Comparison of ENCODE assay signal across 8 cellular contexts in the genomic region with DNA sequence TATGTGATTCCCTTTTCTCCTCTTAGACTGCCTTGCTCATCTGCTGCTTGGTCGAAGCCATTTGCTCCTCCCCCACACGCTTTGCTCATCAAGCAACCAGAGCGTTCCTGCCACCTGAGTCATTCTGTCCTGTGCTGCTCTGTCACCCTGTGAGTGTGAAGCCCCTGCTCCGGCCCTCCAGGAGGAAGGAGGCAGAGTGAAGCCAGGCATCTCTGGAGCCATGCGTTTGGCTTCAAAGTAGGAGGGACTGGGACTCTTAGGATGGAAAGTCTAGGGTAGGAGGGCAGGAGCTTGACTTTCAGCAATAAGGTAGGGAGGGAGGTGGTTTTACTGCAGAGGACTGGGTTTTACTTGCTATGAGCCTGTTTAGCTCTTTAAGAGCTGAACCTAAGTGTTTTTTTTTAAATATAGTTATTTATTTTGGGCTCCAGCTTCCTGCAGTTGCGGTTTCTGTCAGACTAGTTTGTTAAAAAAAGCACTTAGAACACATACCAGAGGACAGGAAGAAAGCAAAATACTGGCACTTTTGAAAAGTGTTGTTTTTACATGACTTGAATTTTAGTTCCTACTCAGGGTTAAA.
DNase-seq lines count a peak whose midpoint lies in the region; ATAC-seq, FAIRE-seq and TF ChIP-seq lines count a peak whose summit lies in the region.

No MANE protein-coding gene starts in this region.

- peaks cover 6% of the 10 kb centered on the region for H3K4me1 Mint-ChIP-seq in glutamatergic neuron (ENCODE audit: low read depth, unreplicated experiment)

- ATAC-seq in HG03045 (IDR thresholded peaks at IDR 0.05; ENCODE audit: unreplicated experiment) = peak; percentile 92

- peak; percentile 86 for FAIRE-seq in RCC 7860 (lab: Jason Lieb, UNC)

- no peak overlapping the region for H3K4me3 Mint-ChIP-seq in glutamatergic neuron (ENCODE audit: unreplicated experiment)

- peaks cover 5% of the 10 kb centered on the region for H3K27me3 Mint-ChIP-seq in glutamatergic neuron (ENCODE audit: unreplicated experiment)

- no peak for TF ChIP-seq CTCF in glutamatergic neuron (IDR thresholded peaks at IDR 0.05; ENCODE audit: partially characterized antibody, unreplicated experiment)

- H3K9me3 Mint-ChIP-seq in glutamatergic neuron (ENCODE audit: unreplicated experiment) = peaks cover 2% of the 10 kb centered on the region

- no peaks in the 10 kb centered on the region for H3K36me3 Mint-ChIP-seq in glutamatergic neuron (ENCODE audit: unreplicated experiment)

- H3K27ac Mint-ChIP-seq in glutamatergic neuron (ENCODE audit: unreplicated experiment) = peak overlapping the region; percentile 26

- DNase-seq in DMS53 (lab: John Stamatoyannopoulos, UW) (peak; percentile 70), DMS53 treated with DMSO at 0.1 percent for 48 hours (lab: John Stamatoyannopoulos, UW; ENCODE audit: unreplicated experiment) (no peak), RCC 7860 (ENCODE audit: low spot score) (peak; percentile 96), glutamatergic neuron (peak; percentile 34), smooth muscle cell of the brain vasculature (ENCODE audit: low read depth, low spot score) (peak; percentile 62), NCI-H146 treated with DMSO at 0.1 percent for 48 hours (lab: John Stamatoyannopoulos, UW; ENCODE audit: unreplicated experiment) (no peak)
- DNase-seq in activated T-helper 9 cell treated with anti-CD3 and anti-CD28 coated beads, Interleukin-2, amount 50 U/mL, for 16 hours (ENCODE audit: low read depth) = peak; percentile 63

Comparison
In these comparisons a context has a peak if more than half of its experiments do, and no peak if none do; other contexts are left out.
1. DNase-seq: peak in DMS53 (single experiment), RCC 7860 (single experiment), activated T-helper 9 cell treated with anti-CD3 and anti-CD28 coated beads, Interleukin-2, amount 50 U/mL, for 16 hours (single experiment), glutamatergic neuron (single experiment) and smooth muscle cell of the brain vasculature (single experiment); none in DMS53 treated with DMSO at 0.1 percent for 48 hours (single experiment) and NCI-H146 treated with DMSO at 0.1 percent for 48 hours (single experiment).